In the genomic region with DNA sequence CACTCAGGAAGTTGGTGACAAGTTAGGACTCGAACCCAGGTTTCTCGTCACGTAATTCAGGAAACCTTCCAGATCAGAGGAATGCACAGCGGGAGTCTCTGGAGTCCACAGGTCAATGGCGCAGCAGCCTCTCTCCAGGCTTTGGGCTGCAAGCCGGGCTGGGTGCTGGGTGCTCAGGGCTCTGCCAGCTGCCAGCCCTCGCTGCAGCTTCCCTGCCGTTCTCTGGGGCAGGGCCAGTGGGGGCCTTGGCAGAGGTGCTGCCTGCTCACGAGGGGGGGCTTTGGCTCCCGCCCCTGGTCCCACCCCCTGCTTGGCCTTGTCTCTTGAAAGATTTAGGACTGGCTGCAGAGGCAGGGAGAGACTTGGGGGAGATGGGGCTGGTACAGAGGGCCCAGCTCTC, we compare ENCODE assay signal across 37 cellular contexts. TPM values are rescaled to one million over a fixed set of nuclear protein-coding genes. Genes with fewer than 3 reads are reported as not detected.
A peak's percentile ranks its signal among the peaks of the same experiment; 100 is the strongest.
DNase-seq lines count a peak whose midpoint lies in the region; ATAC-seq and TF ChIP-seq lines count a peak whose summit lies in the region.
"Had no signal": no experiment of that assay in that cellular context is flagged by ENCODE, and none has a peak within 500 bp of the region (broad histone marks: within the 10 kb centered on the region; RNA-seq: fewer than 3 reads in every experiment).

A gene (minus strand): TSS at position 224 of the 400 bp plus-strand sequence. CDS start 595 bp downstream, outside the sequence.

- no peak within 1 kb of the TSS for H2BK12ac ChIP-seq in neuronal stem cell (ENCODE audit: low read length)

- no peak within 1 kb of the TSS for H3K18ac ChIP-seq in neuronal stem cell (ENCODE audit: low read length)

- no peak within 1 kb of the TSS for H2BK5ac ChIP-seq in neuronal stem cell (ENCODE audit: low read length)

- H2AFZ ChIP-seq in neuronal stem cell (ENCODE audit: low read length) (no peak within 1 kb of the TSS), Karpas-422 (ENCODE audit: low read length) (no peak within 1 kb of the TSS)

- H3K23ac ChIP-seq in neuronal stem cell (ENCODE audit: low read depth, low read length, poor library complexity) = peak within 1 kb of the TSS; percentile 45

- H3K79me2 ChIP-seq in Karpas-422 (ENCODE audit: low read length) = no peaks in the 10 kb centered on the region

- no peaks in the 10 kb centered on the region for H3K27me3 ChIP-seq in esophagus muscularis mucosa
- peaks cover 0 to 18% (median 0%) of the 10 kb centered on the region in 3 experiments for H3K27me3 ChIP-seq in neuronal stem cell (ENCODE audit: control insufficient read depth in 3 of 3, insufficient read depth in 3 of 3, low read depth in 1 of 3, low read length in 3 of 3)
- H3K27me3 ChIP-seq in transverse colon = no peaks in the 10 kb centered on the region
- no peaks in the 10 kb centered on the region for H3K27me3 ChIP-seq in Karpas-422 (ENCODE audit: low read length)
- H3K27me3 ChIP-seq: adrenal gland, heart right ventricle, upper lobe of left lung had no signal

- DNase-seq in NCI-H1092 treated with DMSO at 0.1 percent for 48 hours (lab: John Stamatoyannopoulos, UW) (peak; percentile 6), NCI-H1092 (lab: John Stamatoyannopoulos, UW) (no peak), esophagus muscularis mucosa (ENCODE audit: extremely low spot score) (no peak), neuronal stem cell (ENCODE audit: low spot score) (no peak), transverse colon (peak; percentile 48), Karpas-422 (no peak)
- DNase-seq: activated CD4-positive, alpha-beta T cell treated with anti-CD3 and anti-CD28 coated beads for 36 hours; activated CD8-positive, alpha-beta T cell treated with anti-CD3 and anti-CD28 coated beads, Interleukin-2, amount 10 ng/mL, durations not matched to agents 7 days and 5 days; activated naive CD4-positive, alpha-beta T cell treated with anti-CD3 and anti-CD28 coated beads, Interleukin-2, amount 10 ng/mL, durations not matched to agents 7 days and 5 days; adrenal gland; COR-L47; dermis blood vessel endothelial cell; DMS79 treated with DMSO at 0.1 percent for 48 hours; foreskin melanocyte; GDM1; GOT3; heart right ventricle; kidney; natural killer cell; NCI-H1436; NCI-H345; NCI-H774; SHP77 treated with DMSO at 0.1 percent for 48 hours; stimulated activated CD4-positive, alpha-beta T cell treated with anti-CD3 and anti-CD28 coated beads, Interleukin-2, amount 100 ng/mL, for 24 hours; stimulated activated CD8-positive, alpha-beta memory T cell treated with anti-CD3 and anti-CD28 coated beads, Interleukin-4, amount 100 ng/mL, for 48 hours; stimulated activated naive CD8-positive, alpha-beta T cell treated with anti-CD3 and anti-CD28 coated beads, Interleukin-15, amount 100 ng/mL, for 72 hours; T-helper 9 cell had no signal

- 56% methylated on average over 7 of the region's 10 CpGs for WGBS in esophagus muscularis mucosa
- no CpG with 5 or more reads among the region's 10 CpGs for WGBS in neuronal stem cell (ENCODE audit: extremely low coverage in 2 of 2, insufficient read length in 2 of 2, insufficient replicate concordance in 1 of 2), 2 donors
- 71% methylated on average over 10 of the region's 10 CpGs; no CpG with 5 or more reads in 1 of the 2 donors for WGBS in transverse colon (ENCODE audit: low coverage in 1 of 2), 2 donors

- H3K27ac ChIP-seq in esophagus muscularis mucosa (replicated peaks in 1 of 4) (peak within 1 kb of the TSS; percentile 95 to 98 (median 97)), neuronal stem cell (replicated peaks; ENCODE audit: low read length) (no peak within 1 kb of the TSS), transverse colon (peak within 1 kb of the TSS; percentile 69 to 94 (median 84)), Karpas-422 (ENCODE audit: low read length) (no peak within 1 kb of the TSS)
- H3K27ac ChIP-seq: 22Rv1, adrenal gland, heart right ventricle, HL-60, KMS-11, upper lobe of left lung, VCaP had no signal

- peak within 1 kb of the TSS; percentile 43 to 58 (median 48) for H3K4me3 ChIP-seq in esophagus muscularis mucosa
- H3K4me3 ChIP-seq in neuronal stem cell (ENCODE audit: low read length in 2 of 2) = peak within 1 kb of the TSS in 1 of 2 donors; percentile 32
- peak within 1 kb of the TSS; percentile 10 to 22 (median 15) for H3K4me3 ChIP-seq in transverse colon
- H3K4me3 ChIP-seq in Karpas-422 (ENCODE audit: low read length) = no peak within 1 kb of the TSS
- H3K4me3 ChIP-seq: adrenal gland, heart right ventricle, smooth muscle cell, upper lobe of left lung had no signal

- H3K9me2 ChIP-seq in Karpas-422 (replicated peaks; ENCODE audit: insufficient read depth, low read length) = no peaks in the 10 kb centered on the region

- no peak for TF ChIP-seq POLR2A in esophagus muscularis mucosa (IDR thresholded peaks at IDR 0.05; ENCODE audit: low read depth)
- no peak for TF ChIP-seq POLR2A in transverse colon (IDR thresholded peaks at IDR 0.05)

- no peak within 1 kb of the TSS for H2BK120ac ChIP-seq in neuronal stem cell (ENCODE audit: low read depth, low read length)

- peak within 1 kb of the TSS; percentile 14 for H2BK15ac ChIP-seq in neuronal stem cell (ENCODE audit: low read length)

- H2AK5ac ChIP-seq in neuronal stem cell (ENCODE audit: low read depth, low read length) = peak within 1 kb of the TSS; percentile 64

- in situ Hi-C loops in transverse colon (cut with MboI; ENCODE audit: low pct_ligation_motif_present in 1 of 4, low pct_unique_long_range_greater_than_20kb in 1 of 4, low sequenced_read_pairs in 3 of 4) = loop anchor here in 3 of 4 donors (10.0 to 25.0 kb wide), 3 partner anchors 88 to 221 kb away; a partner anchor contains a TSS

- no peak within 1 kb of the TSS for H4K8ac ChIP-seq in neuronal stem cell (ENCODE audit: low read depth, low read length)

- no peak within 1 kb of the TSS for H4K91ac ChIP-seq in neuronal stem cell (ENCODE audit: low read depth, low read length, poor library complexity)

- no peak for TF ChIP-seq EP300 in esophagus muscularis mucosa (IDR thresholded peaks at IDR 0.05)
- no peak for TF ChIP-seq EP300 in transverse colon (IDR thresholded peaks at IDR 0.05; ENCODE audit: low read depth)

- H3K9ac ChIP-seq in neuronal stem cell (ENCODE audit: low read depth, low read length, poor library complexity) = no peak within 1 kb of the TSS
- no peak within 1 kb of the TSS for H3K9ac ChIP-seq in Karpas-422 (ENCODE audit: low read length)
- H3K9ac ChIP-seq: KMS-11 had no signal

- no peak within 1 kb of the TSS for H3K4ac ChIP-seq in neuronal stem cell (ENCODE audit: low read length)

- no peaks in the 10 kb centered on the region for H3K79me1 ChIP-seq in neuronal stem cell (ENCODE audit: low read depth, low read length)

- TF ChIP-seq CTCF in esophagus muscularis mucosa (IDR thresholded peaks at IDR 0.05) (no peak), transverse colon (IDR thresholded peaks at IDR 0.05) (no peak)

- no peaks in the 10 kb centered on the region for H4K20me1 ChIP-seq in Karpas-422 (ENCODE audit: insufficient read depth, low read depth, low read length)

- H3K14ac ChIP-seq in neuronal stem cell (ENCODE audit: low read length) = peak within 1 kb of the TSS; percentile 26

- ATAC-seq in HG03432 (IDR thresholded peaks at IDR 0.05; ENCODE audit: unreplicated experiment) (no peak), HG03025 (IDR thresholded peaks at IDR 0.05; ENCODE audit: low FRiP score, unreplicated experiment) (no peak)
- ATAC-seq: activated CD4-positive, alpha-beta T cell treated with anti-CD3 and anti-CD28 coated beads for 36 hours; activated CD8-positive, alpha-beta T cell treated with anti-CD3 and anti-CD28 coated beads, Interleukin-2, amount 10 ng/mL, durations not matched to agents 7 days and 5 days; activated T-helper 17 cell treated with anti-CD3 and anti-CD28 coated beads, Interleukin-2, amount 50 U/mL, for 72 hours; natural killer cell; stimulated activated naive CD8-positive, alpha-beta T cell treated with anti-CD3 and anti-CD28 coated beads, Interleukin-15, amount 100 ng/mL, for 72 hours had no signal

- H3K4me1 ChIP-seq in esophagus muscularis mucosa (peaks cover 11 to 84% (median 74%) of the 10 kb centered on the region in 4 donors), neuronal stem cell (ENCODE audit: control insufficient read depth in 2 of 2, insufficient read depth in 1 of 2, low read depth in 1 of 2, low read length in 2 of 2) (no peaks in the 10 kb centered on the region), transverse colon (peaks cover 19 to 35% (median 31%) of the 10 kb centered on the region in 4 donors), Karpas-422 (ENCODE audit: low read length) (no peaks in the 10 kb centered on the region)
- H3K4me1 ChIP-seq: adrenal gland had no signal

- H3K36me3 ChIP-seq in esophagus muscularis mucosa (no peaks in the 10 kb centered on the region), neuronal stem cell (replicated peaks in 1 of 2; ENCODE audit: control insufficient read depth in 2 of 2, insufficient read depth in 2 of 2, low read length in 2 of 2) (no peaks in the 10 kb centered on the region), transverse colon (no peaks in the 10 kb centered on the region), Karpas-422 (ENCODE audit: insufficient read depth, low read length) (no peaks in the 10 kb centered on the region)
- H3K36me3 ChIP-seq: adrenal gland, heart right ventricle, upper lobe of left lung had no signal

- no peak within 1 kb of the TSS for H3K4me2 ChIP-seq in neuronal stem cell (ENCODE audit: insufficient read depth, low read length, poor library complexity, severe bottlenecking)
- H3K4me2 ChIP-seq in Karpas-422 (ENCODE audit: low read depth, low read length, poor library complexity, severe bottlenecking) = no peak within 1 kb of the TSS
- H3K4me2 ChIP-seq: KMS-11, smooth muscle cell had no signal

- H3K9me3 ChIP-seq in esophagus muscularis mucosa (no peaks in the 10 kb centered on the region), neuronal stem cell (replicated peaks in 1 of 2; ENCODE audit: control insufficient read depth in 2 of 2, insufficient read depth in 1 of 2, low read depth in 1 of 2, low read length in 2 of 2) (no peaks in the 10 kb centered on the region), transverse colon (no peaks in the 10 kb centered on the region), Karpas-422 (ENCODE audit: low read length) (no peaks in the 10 kb centered on the region)
- H3K9me3 ChIP-seq: adrenal gland, heart right ventricle, upper lobe of left lung had no signal

- intact Hi-C loops in esophagus muscularis mucosa (cut with DNase I) = no loop called here
- intact Hi-C loops in transverse colon (cut with DNase I; ENCODE audit: low total_unique reads) = loop anchor here (5.0 kb wide), 2 partner anchors 76 to 386 kb away; a partner anchor contains a TSS

RNA-seq across cellular contexts. Expression of the gene that starts here (rescaled TPM):
- total RNA-seq in esophagus muscularis mucosa (10 to 100 TPM; 51.4 to 72.6 (median 68.1) TPM), transverse colon (100 to 1,000 TPM in 2 of 4 donors, 10 to 100 TPM in 2; 18.9 to 241 (median 78.9) TPM)
- not detected for polyA plus RNA-seq in neuronal stem cell (2013, experiment 1 of 2)
- not detected for polyA plus RNA-seq in neuronal stem cell (2013, experiment 2 of 2)
- 1.9 TPM in 1 of 2 replicates, not detected in the other for total RNA-seq in Karpas-422 (2014; rRNA removed; shearing (Covaris generic); ENCODE audit: low replicate concordance)
- total RNA-seq: activated CD4-positive, alpha-beta T cell treated with anti-CD3 and anti-CD28 coated beads for 36 hours; activated CD8-positive, alpha-beta T cell treated with anti-CD3 and anti-CD28 coated beads, Interleukin-2, amount 10 ng/mL, durations not matched to agents 7 days and 5 days; activated T-helper 17 cell treated with anti-CD3 and anti-CD28 coated beads, Interleukin-2, amount 50 U/mL, for 72 hours; natural killer cell; osteocyte; smooth muscle cell had no signal

Comparison
In these comparisons a context has a peak if more than half of its experiments do, and no peak if none do; other contexts are left out.
1. DNase-seq: peak in NCI-H1092 treated with DMSO at 0.1 percent for 48 hours (single experiment) and transverse colon (single experiment); none in NCI-H1092 (single experiment), esophagus muscularis mucosa (single experiment), neuronal stem cell (single experiment) and Karpas-422 (single experiment).
2. H3K27ac ChIP-seq: peak in esophagus muscularis mucosa (4 of 4) and transverse colon (4 of 4); none in neuronal stem cell (single experiment) and Karpas-422 (single experiment).